In the genomic region with DNA sequence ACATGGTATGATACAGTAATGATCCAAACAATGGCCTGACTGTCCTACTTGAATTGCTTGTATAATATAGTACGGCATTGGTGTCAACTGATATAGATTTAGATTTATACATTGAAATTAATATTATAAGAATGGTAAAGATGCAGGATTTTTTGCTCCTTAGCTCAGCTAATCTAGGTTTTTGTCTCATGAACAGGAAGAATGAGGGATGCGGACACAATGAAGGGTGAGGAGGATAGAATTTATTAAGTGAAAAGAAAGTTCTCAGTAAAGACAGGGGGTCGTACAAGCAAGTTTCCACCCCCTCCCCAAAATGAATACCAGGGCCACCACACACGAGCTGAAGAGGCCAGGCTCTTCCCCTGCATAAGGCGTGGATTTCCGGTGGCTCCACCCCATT, we compare ENCODE assay signal across 1 cellular context.
TF ChIP-seq lines count a peak whose summit lies in the region.

No MANE protein-coding gene starts in this region.

TF ChIP-seq in GM23338, 12 proteins besides CTCF, POLR2A, EP300 and RAD21 (continued from another document):
- TF ChIP-seq, protein P1, sequence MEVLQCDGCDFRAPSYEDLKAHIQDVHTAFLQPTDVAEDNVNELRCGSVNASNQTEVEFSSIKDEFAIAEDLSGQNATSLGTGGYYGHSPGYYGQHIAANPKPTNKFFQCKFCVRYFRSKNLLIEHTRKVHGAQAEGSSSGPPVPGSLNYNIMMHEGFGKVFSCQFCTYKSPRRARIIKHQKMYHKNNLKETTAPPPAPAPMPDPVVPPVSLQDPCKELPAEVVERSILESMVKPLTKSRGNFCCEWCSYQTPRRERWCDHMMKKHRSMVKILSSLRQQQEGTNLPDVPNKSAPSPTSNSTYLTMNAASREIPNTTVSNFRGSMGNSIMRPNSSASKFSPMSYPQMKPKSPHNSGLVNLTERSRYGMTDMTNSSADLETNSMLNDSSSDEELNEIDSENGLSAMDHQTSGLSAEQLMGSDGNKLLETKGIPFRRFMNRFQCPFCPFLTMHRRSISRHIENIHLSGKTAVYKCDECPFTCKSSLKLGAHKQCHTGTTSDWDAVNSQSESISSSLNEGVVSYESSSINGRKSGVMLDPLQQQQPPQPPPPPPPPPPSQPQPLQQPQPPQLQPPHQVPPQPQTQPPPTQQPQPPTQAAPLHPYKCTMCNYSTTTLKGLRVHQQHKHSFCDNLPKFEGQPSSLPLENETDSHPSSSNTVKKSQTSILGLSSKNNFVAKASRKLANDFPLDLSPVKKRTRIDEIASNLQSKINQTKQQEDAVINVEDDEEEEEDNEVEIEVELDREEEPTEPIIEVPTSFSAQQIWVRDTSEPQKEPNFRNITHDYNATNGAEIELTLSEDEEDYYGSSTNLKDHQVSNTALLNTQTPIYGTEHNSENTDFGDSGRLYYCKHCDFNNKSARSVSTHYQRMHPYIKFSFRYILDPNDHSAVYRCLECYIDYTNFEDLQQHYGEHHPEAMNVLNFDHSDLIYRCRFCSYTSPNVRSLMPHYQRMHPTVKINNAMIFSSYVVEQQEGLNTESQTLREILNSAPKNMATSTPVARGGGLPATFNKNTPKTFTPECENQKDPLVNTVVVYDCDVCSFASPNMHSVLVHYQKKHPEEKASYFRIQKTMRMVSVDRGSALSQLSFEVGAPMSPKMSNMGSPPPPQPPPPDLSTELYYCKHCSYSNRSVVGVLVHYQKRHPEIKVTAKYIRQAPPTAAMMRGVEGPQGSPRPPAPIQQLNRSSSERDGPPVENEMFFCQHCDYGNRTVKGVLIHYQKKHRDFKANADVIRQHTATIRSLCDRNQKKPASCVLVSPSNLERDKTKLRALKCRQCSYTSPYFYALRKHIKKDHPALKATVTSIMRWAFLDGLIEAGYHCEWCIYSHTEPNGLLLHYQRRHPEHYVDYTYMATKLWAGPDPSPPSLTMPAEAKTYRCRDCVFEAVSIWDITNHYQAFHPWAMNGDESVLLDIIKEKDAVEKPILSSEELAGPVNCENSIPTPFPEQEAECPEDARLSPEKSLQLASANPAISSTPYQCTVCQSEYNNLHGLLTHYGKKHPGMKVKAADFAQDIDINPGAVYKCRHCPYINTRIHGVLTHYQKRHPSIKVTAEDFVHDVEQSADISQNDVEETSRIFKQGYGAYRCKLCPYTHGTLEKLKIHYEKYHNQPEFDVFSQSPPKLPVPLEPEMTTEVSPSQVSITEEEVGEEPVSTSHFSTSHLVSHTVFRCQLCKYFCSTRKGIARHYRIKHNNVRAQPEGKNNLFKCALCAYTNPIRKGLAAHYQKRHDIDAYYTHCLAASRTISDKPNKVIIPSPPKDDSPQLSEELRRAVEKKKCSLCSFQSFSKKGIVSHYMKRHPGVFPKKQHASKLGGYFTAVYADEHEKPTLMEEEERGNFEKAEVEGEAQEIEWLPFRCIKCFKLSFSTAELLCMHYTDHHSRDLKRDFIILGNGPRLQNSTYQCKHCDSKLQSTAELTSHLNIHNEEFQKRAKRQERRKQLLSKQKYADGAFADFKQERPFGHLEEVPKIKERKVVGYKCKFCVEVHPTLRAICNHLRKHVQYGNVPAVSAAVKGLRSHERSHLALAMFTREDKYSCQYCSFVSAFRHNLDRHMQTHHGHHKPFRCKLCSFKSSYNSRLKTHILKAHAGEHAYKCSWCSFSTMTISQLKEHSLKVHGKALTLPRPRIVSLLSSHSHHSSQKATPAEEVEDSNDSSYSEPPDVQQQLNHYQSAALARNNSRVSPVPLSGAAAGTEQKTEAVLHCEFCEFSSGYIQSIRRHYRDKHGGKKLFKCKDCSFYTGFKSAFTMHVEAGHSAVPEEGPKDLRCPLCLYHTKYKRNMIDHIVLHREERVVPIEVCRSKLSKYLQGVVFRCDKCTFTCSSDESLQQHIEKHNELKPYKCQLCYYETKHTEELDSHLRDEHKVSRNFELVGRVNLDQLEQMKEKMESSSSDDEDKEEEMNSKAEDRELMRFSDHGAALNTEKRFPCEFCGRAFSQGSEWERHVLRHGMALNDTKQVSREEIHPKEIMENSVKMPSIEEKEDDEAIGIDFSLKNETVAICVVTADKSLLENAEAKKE (CRISPR knock-in tag; IDR thresholded peaks at IDR 0.05): no peak
